In the genomic region with DNA sequence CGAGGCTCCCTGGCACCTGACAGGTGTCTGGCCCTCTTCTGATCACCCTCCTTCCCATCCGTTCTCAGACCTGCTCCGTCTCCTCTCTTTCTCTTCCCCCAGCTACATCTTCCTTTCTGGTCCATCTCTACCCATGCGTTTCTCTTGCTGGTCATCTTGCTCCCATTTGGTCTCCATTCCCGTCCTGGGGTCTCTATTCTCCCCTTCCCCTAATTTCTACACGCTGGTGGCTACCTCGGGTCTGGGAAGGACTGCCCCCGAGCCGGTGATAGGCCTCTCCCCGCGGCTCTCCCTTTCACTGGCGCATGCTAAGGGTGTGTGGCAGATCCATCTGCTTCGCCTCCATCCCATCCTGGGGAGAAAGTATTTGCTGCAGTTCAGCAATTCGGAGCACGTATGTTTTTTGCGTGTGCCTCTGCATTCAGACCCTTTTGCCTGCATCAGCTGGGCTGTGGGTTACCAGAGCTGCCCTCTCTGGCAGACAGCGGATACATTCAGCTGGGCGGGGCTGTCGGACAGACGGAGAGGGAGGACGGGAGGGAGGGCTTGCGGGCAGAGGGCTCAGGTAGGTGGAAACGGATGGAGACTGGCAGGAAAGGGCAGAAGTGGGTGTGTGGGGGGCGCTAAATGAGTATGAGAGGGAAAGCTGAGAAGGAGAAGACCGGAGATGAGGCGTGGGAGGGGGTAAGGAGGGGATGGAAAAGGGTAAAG, we compare ENCODE assay signal across 1 cellular context.
TF ChIP-seq lines count a peak whose summit lies in the region.

No MANE protein-coding gene starts in this region.

TF ChIP-seq in HEK293, 187 proteins besides CTCF, POLR2A, EP300 and RAD21 (continued from another document):
- TF ChIP-seq KLF8 (tag by site-specific recombination; IDR thresholded peaks at IDR 0.05) = no peak; the same call in 1 of the 2 replicates
- TF ChIP-seq ZNF394 (tag by site-specific recombination; IDR thresholded peaks at IDR 0.05; ENCODE audit: borderline replicate concordance) = no peak
- TF ChIP-seq HOXD13 (CRISPR knock-in tag; IDR thresholded peaks at IDR 0.05; ENCODE audit: borderline replicate concordance) = no peak
- no peak for TF ChIP-seq ZNF670 (tag by site-specific recombination; IDR thresholded peaks at IDR 0.05; ENCODE audit: low read depth)
- TF ChIP-seq ZNF121 (tag by site-specific recombination; IDR thresholded peaks at IDR 0.05) = no peak
- no peak for TF ChIP-seq MEIS1 (CRISPR knock-in tag; IDR thresholded peaks at IDR 0.05; ENCODE audit: borderline replicate concordance)
- no peak for TF ChIP-seq ZNF560 (tag by site-specific recombination; IDR thresholded peaks at IDR 0.05; ENCODE audit: borderline replicate concordance)
- no peak for TF ChIP-seq ZNF416 (tag by site-specific recombination; IDR thresholded peaks at IDR 0.05)
- no peak for TF ChIP-seq ZNF549 (tag by site-specific recombination; IDR thresholded peaks at IDR 0.05)
